In genomic region chr22:48071305-48071704, GRCh38 we compare ENCODE assay signal across 19 cellular contexts.
DNase-seq lines count a peak whose midpoint lies in the region; ATAC-seq and TF ChIP-seq lines count a peak whose summit lies in the region.
"Had no signal": no experiment of that assay in that cellular context is flagged by ENCODE, and none has a peak within 500 bp of the region (broad histone marks: within the 10 kb centered on the region; RNA-seq: fewer than 3 reads in every experiment).

No MANE protein-coding gene starts in this region.

- DNase-seq in cardiac septum (ENCODE audit: low spot score) (peak; percentile 49), right cardiac atrium (no peak), NAMALWA (ENCODE audit: low spot score) (peak; percentile 82), right lobe of liver (no peak), head of caudate nucleus (no peak)
- DNase-seq: AML-193; C1 segment of cervical spinal cord; CD4-positive, CD25-positive, alpha-beta regulatory T cell; CD8-positive, alpha-beta memory T cell; COR-L47; IMR-90 had no signal

- H3K4me3 ChIP-seq in right cardiac atrium (ENCODE audit: low read length) (no peak overlapping the region), SU-DHL-6 (ENCODE audit: insufficient read depth, low read length, poor library complexity, severe bottlenecking) (peak overlapping the region; percentile 13), right lobe of liver (no peak overlapping the region)
- H3K4me3 ChIP-seq: A549, GM12878, HAP-1, K562 had no signal

- WGBS in right cardiac atrium: 81% methylated on average over 10 of the region's 10 CpGs
- WGBS in right lobe of liver (ENCODE audit: insufficient coverage, low coverage, low lambda C conversion rate, missing lambda C conversion rate): 55% methylated on average over 8 of the region's 10 CpGs

- intact Hi-C loops in cardiac septum (cut with DNase I) (no loop called here), right cardiac atrium (cut with DNase I) (no loop called here), right lobe of liver (cut with DNase I) (no loop called here), head of caudate nucleus (cut with DNase I) (no loop called here)

- H4K20me1 ChIP-seq in SU-DHL-6 (ENCODE audit: low read depth, low read length): no peaks in the 10 kb centered on the region

- H3K4me2 ChIP-seq in SU-DHL-6 (ENCODE audit: low read depth, low read length, poor library complexity, severe bottlenecking): peak overlapping the region; percentile 73
- H3K4me2 ChIP-seq: A549 had no signal

- H3K9me3 ChIP-seq in right cardiac atrium (ENCODE audit: control insufficient read depth, low read length) (no peaks in the 10 kb centered on the region), SU-DHL-6 (ENCODE audit: insufficient read depth, low read length) (no peaks in the 10 kb centered on the region), right lobe of liver (no peaks in the 10 kb centered on the region)
- H3K9me3 ChIP-seq: A549, HAP-1 had no signal

- no peak for TF ChIP-seq POLR2A in right lobe of liver (IDR thresholded peaks at IDR 0.05)

- H3K9ac ChIP-seq in SU-DHL-6 (ENCODE audit: low read length): peak overlapping the region; percentile 39

- H3K4me1 ChIP-seq in right cardiac atrium (ENCODE audit: control insufficient read depth, insufficient read depth, low read length): no peaks in the 10 kb centered on the region
- H3K4me1 ChIP-seq in right lobe of liver: no peaks in the 10 kb centered on the region
- H3K4me1 ChIP-seq: A549, HAP-1 had no signal

- no peak overlapping the region for H2AFZ ChIP-seq in SU-DHL-6 (ENCODE audit: low read depth, low read length, severe bottlenecking)

- ATAC-seq in right cardiac atrium (no peak), right lobe of liver (no peak), GM21737 (IDR thresholded peaks at IDR 0.05; ENCODE audit: unreplicated experiment) (no peak)
- ATAC-seq: A549, K562 had no signal

- H3K27me3 ChIP-seq in right cardiac atrium (ENCODE audit: control insufficient read depth, insufficient read depth) (no peaks in the 10 kb centered on the region), SU-DHL-6 (ENCODE audit: low read length) (no peaks in the 10 kb centered on the region), right lobe of liver (no peaks in the 10 kb centered on the region)

- no peak for TF ChIP-seq CTCF in SU-DHL-6 (IDR thresholded peaks at IDR 0.05; ENCODE audit: insufficient read depth, low read length, poor library complexity, severe bottlenecking)
- TF ChIP-seq CTCF in right lobe of liver (IDR thresholded peaks at IDR 0.05): no peak

- H3K9me2 ChIP-seq in SU-DHL-6 (replicated peaks; ENCODE audit: insufficient read depth, low read length): no peaks in the 10 kb centered on the region

- H3K27ac ChIP-seq in right cardiac atrium (ENCODE audit: low read length): no peak overlapping the region
- H3K27ac ChIP-seq in SU-DHL-6 (ENCODE audit: low read depth, low read length): peak overlapping the region; percentile 98
- no peak overlapping the region for H3K27ac ChIP-seq in right lobe of liver
- H3K27ac ChIP-seq: 22Rv1, A549, HL-60 had no signal

- H3K36me3 ChIP-seq in SU-DHL-6 (ENCODE audit: low read length) (no peaks in the 10 kb centered on the region), right lobe of liver (no peaks in the 10 kb centered on the region)
- H3K36me3 ChIP-seq: HAP-1 had no signal

- no peaks in the 10 kb centered on the region for H3K79me2 ChIP-seq in SU-DHL-6 (ENCODE audit: insufficient read depth, low read length)

- peaks cover 34% of the 10 kb centered on the region for H3F3A ChIP-seq in SU-DHL-6 (ENCODE audit: insufficient read depth)

Comparison
In these comparisons a context has a peak if more than half of its experiments do, and no peak if none do; other contexts are left out.
1. DNase-seq: peak in cardiac septum (single experiment) and NAMALWA (single experiment); none in right cardiac atrium (0 of 3), right lobe of liver (0 of 3) and head of caudate nucleus (0 of 42).